ENCODE assay signal across 1 cellular context in genomic region chr11:43542734-43543133, GRCh38.
TF ChIP-seq lines count a peak whose summit lies in the region.

No MANE protein-coding gene starts in this region.

TF ChIP-seq in GM23338, 12 proteins besides CTCF, POLR2A, EP300 and RAD21 (continued from another document):
- TF ChIP-seq, protein P1, sequence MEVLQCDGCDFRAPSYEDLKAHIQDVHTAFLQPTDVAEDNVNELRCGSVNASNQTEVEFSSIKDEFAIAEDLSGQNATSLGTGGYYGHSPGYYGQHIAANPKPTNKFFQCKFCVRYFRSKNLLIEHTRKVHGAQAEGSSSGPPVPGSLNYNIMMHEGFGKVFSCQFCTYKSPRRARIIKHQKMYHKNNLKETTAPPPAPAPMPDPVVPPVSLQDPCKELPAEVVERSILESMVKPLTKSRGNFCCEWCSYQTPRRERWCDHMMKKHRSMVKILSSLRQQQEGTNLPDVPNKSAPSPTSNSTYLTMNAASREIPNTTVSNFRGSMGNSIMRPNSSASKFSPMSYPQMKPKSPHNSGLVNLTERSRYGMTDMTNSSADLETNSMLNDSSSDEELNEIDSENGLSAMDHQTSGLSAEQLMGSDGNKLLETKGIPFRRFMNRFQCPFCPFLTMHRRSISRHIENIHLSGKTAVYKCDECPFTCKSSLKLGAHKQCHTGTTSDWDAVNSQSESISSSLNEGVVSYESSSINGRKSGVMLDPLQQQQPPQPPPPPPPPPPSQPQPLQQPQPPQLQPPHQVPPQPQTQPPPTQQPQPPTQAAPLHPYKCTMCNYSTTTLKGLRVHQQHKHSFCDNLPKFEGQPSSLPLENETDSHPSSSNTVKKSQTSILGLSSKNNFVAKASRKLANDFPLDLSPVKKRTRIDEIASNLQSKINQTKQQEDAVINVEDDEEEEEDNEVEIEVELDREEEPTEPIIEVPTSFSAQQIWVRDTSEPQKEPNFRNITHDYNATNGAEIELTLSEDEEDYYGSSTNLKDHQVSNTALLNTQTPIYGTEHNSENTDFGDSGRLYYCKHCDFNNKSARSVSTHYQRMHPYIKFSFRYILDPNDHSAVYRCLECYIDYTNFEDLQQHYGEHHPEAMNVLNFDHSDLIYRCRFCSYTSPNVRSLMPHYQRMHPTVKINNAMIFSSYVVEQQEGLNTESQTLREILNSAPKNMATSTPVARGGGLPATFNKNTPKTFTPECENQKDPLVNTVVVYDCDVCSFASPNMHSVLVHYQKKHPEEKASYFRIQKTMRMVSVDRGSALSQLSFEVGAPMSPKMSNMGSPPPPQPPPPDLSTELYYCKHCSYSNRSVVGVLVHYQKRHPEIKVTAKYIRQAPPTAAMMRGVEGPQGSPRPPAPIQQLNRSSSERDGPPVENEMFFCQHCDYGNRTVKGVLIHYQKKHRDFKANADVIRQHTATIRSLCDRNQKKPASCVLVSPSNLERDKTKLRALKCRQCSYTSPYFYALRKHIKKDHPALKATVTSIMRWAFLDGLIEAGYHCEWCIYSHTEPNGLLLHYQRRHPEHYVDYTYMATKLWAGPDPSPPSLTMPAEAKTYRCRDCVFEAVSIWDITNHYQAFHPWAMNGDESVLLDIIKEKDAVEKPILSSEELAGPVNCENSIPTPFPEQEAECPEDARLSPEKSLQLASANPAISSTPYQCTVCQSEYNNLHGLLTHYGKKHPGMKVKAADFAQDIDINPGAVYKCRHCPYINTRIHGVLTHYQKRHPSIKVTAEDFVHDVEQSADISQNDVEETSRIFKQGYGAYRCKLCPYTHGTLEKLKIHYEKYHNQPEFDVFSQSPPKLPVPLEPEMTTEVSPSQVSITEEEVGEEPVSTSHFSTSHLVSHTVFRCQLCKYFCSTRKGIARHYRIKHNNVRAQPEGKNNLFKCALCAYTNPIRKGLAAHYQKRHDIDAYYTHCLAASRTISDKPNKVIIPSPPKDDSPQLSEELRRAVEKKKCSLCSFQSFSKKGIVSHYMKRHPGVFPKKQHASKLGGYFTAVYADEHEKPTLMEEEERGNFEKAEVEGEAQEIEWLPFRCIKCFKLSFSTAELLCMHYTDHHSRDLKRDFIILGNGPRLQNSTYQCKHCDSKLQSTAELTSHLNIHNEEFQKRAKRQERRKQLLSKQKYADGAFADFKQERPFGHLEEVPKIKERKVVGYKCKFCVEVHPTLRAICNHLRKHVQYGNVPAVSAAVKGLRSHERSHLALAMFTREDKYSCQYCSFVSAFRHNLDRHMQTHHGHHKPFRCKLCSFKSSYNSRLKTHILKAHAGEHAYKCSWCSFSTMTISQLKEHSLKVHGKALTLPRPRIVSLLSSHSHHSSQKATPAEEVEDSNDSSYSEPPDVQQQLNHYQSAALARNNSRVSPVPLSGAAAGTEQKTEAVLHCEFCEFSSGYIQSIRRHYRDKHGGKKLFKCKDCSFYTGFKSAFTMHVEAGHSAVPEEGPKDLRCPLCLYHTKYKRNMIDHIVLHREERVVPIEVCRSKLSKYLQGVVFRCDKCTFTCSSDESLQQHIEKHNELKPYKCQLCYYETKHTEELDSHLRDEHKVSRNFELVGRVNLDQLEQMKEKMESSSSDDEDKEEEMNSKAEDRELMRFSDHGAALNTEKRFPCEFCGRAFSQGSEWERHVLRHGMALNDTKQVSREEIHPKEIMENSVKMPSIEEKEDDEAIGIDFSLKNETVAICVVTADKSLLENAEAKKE (CRISPR knock-in tag; IDR thresholded peaks at IDR 0.05) = no peak
- TF ChIP-seq POLR2AphosphoS5 (IDR thresholded peaks at IDR 0.05; ENCODE audit: low read depth) (no peak), ZNF331 (CRISPR knock-in tag; IDR thresholded peaks at IDR 0.05; ENCODE audit: low read depth) (no peak)
